ENCODE assay signal across 19 cellular contexts in the genomic region with DNA sequence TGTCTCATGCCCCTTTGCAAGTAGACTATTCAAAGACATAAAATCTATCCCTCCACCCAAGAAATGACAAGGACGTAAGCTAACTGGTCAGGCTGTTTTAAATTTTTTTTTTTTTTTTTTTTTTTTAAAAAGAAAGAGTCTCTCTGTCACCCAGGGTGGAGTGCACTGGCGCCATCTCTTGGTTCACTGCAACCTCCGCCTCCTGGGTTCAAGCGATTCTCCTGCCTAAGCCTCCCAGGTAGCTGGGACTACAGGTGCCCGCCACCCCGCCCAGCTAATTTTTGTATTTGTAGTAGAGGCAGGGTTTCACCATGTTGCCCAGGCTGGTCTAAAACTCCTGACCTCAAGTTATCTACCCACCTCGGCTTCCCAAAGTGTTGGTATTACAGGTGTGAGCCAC. TPM values are rescaled to one million over a fixed set of nuclear protein-coding genes. Genes with fewer than 3 reads are reported as not detected.
DNase-seq lines count a peak whose midpoint lies in the region; ATAC-seq, FAIRE-seq and TF ChIP-seq lines count a peak whose summit lies in the region.
"Had no signal": no experiment of that assay in that cellular context is flagged by ENCODE, and none has a peak within 500 bp of the region (broad histone marks: within the 10 kb centered on the region; RNA-seq: fewer than 3 reads in every experiment).

No MANE protein-coding gene starts in this region.

- no CpG with 5 or more reads among the region's 7 CpGs for WGBS in IMR-90 (ENCODE audit: extremely low coverage in 2 of 2, insufficient read length in 1 of 2), 2 experiments
- 90% methylated on average over 7 of the region's 7 CpGs for WGBS in K562 (ENCODE audit: insufficient coverage, low coverage, missing lambda C conversion rate)
- WGBS in esophagus squamous epithelium, 2 donors = 95 to 96% methylated on average over 5 to 6 of the region's 7 CpGs

- H3K4me1 Mint-ChIP-seq in activated T-cell treated with anti-CD3 and anti-CD28 coated beads, Interleukin-2, amount 50 U/mL, for 4 hours (ENCODE audit: low read depth) = peaks cover 46% of the 10 kb centered on the region

- H3K4me2 ChIP-seq in IMR-90 (ENCODE audit: low read depth, low read length) (no peak overlapping the region), K562 (ENCODE audit: insufficient read depth, low read length) (no peak overlapping the region)

- POLR2A ChIA-PET in IMR-90 (lab: Charles Lee; ENCODE audit: unreplicated experiment) (no interaction called here), K562 (lab: Yijun Ruan, JAX) (interaction anchor here (0.5 to 2.4 kb wide), 3 partner anchors 8 to 183 kb away, joined by 3 to 12 read pairs (median 3); no protein-coding TSS in a partner anchor)

- H2AFZ ChIP-seq in IMR-90 (replicated peaks; ENCODE audit: low read length, poor library complexity) (no peak overlapping the region), K562 (ENCODE audit: low read depth, low read length) (no peak overlapping the region)

- no peak overlapping the region for H2AK5ac ChIP-seq in IMR-90 (ENCODE audit: low read depth, low read length)

- H4K20me1 ChIP-seq in IMR-90 (ENCODE audit: insufficient read depth, low read length) (peaks cover 84% of the 10 kb centered on the region), K562 (replicated peaks; ENCODE audit: control insufficient read depth, insufficient read depth, low read length) (peaks cover 16% of the 10 kb centered on the region)

- no peak overlapping the region for H3K23ac ChIP-seq in IMR-90 (ENCODE audit: low read depth, low read length)

- H3K9me3 ChIP-seq in IMR-90 (ENCODE audit: control insufficient read depth, insufficient read depth, low read length) (no peaks in the 10 kb centered on the region), K562 (replicated peaks; ENCODE audit: control insufficient read depth, insufficient read depth, low read depth, low read length) (no peaks in the 10 kb centered on the region), esophagus squamous epithelium (no peaks in the 10 kb centered on the region)
- H3K9me3 ChIP-seq: colonic mucosa, HAP-1, MG63, Peyer's patch had no signal

- FAIRE-seq in K562 (lab: Jason Lieb, UNC) = no peak

- H2BK20ac ChIP-seq in IMR-90 (ENCODE audit: low read depth, low read length) = no peak overlapping the region

- no peak overlapping the region for H3K18ac ChIP-seq in IMR-90 (ENCODE audit: low read depth, low read length)

- H3K27ac ChIP-seq in IMR-90 (ENCODE audit: insufficient read depth, low read length) (no peak overlapping the region), K562 (ENCODE audit: extremely low read depth, low read depth, low read length) (no peak overlapping the region), esophagus squamous epithelium (no peak overlapping the region)
- H3K27ac ChIP-seq: C4-2B, colonic mucosa, Peyer's patch had no signal

- no peak overlapping the region for H3K4me3 ChIP-seq in IMR-90 (ENCODE audit: insufficient read depth, low read depth, low read length)
- no peak overlapping the region for H3K4me3 ChIP-seq in K562
- no peak overlapping the region for H3K4me3 ChIP-seq in retinal pigment epithelial cell (ENCODE audit: low read length)
- no peak overlapping the region for H3K4me3 ChIP-seq in esophagus squamous epithelium
- H3K4me3 ChIP-seq: colonic mucosa, HAP-1, lung, MG63, Peyer's patch had no signal

- intact Hi-C loops in IMR-90 (cut with micrococcal nuclease) (no loop called here), K562 (cut with micrococcal nuclease) (loop anchor here (10.0 kb wide), 1 partner anchor 336 kb away; the partner anchor contains the start of gene NUP42), esophagus squamous epithelium (cut with DNase I) (no loop called here)

- H3K4me1 ChIP-seq in IMR-90 (ENCODE audit: control insufficient read depth, insufficient read depth, low read length) = peaks cover 3% of the 10 kb centered on the region
- H3K4me1 ChIP-seq in K562 (replicated peaks in 1 of 2; ENCODE audit: control insufficient read depth in 2 of 2, insufficient read depth in 2 of 2, low read length in 2 of 2) = peaks cover 0 to 3% of the 10 kb centered on the region in 2 experiments; a peak in 1 of 5 replicates
- H3K4me1 ChIP-seq in esophagus squamous epithelium = peaks cover 4 to 39% (median 15%) of the 10 kb centered on the region in 3 donors
- H3K4me1 ChIP-seq: colonic mucosa had no signal

- H2BK5ac ChIP-seq in IMR-90 (ENCODE audit: low read depth, low read length, poor library complexity, severe bottlenecking) = no peak overlapping the region

- H3K79me1 ChIP-seq in IMR-90 (ENCODE audit: low read depth in 1 of 2, low read length in 2 of 2) = peaks cover 14 to 39% of the 10 kb centered on the region in 2 experiments

- no peak overlapping the region for H2BK15ac ChIP-seq in IMR-90 (ENCODE audit: low read depth, low read length)

- peaks cover 85% of the 10 kb centered on the region for H3K79me2 ChIP-seq in K562 (ENCODE audit: control insufficient read depth, insufficient read depth, low read length)

- BruUV-seq in IMR-90 (replicated peaks; lab: Mats Ljungman, UMichigan) (no TSS peak), K562 (replicated peaks; lab: Mats Ljungman, UMichigan) (no TSS peak)

- no peaks in the 10 kb centered on the region for H3K27me3 ChIP-seq in IMR-90 (ENCODE audit: control insufficient read depth, insufficient read depth, low read length)
- H3K27me3 ChIP-seq in K562 (ENCODE audit: control insufficient read depth in 2 of 2, insufficient read depth in 2 of 2, low read length in 2 of 2) = no peaks in the 10 kb centered on the region
- H3K27me3 ChIP-seq in esophagus squamous epithelium = no peaks in the 10 kb centered on the region
- H3K27me3 ChIP-seq: colonic mucosa, MG63, Peyer's patch had no signal

- no peak overlapping the region for H3K56ac ChIP-seq in IMR-90 (ENCODE audit: extremely low read depth, insufficient read depth, low read length)

- no peak overlapping the region for H3K4ac ChIP-seq in IMR-90 (ENCODE audit: low read depth, low read length)

- peaks cover 35% of the 10 kb centered on the region for H3K36me3 Mint-ChIP-seq in activated T-cell treated with anti-CD3 and anti-CD28 coated beads, Interleukin-2, amount 50 U/mL, for 4 hours (ENCODE audit: insufficient read depth)

- 0 out of 2 replicates have a peak, but pooled peaks have one; percentile 17 for TF ChIP-seq CTCF in IMR-90 (conservative IDR thresholded peaks at IDR 0.05; ENCODE audit: low read depth, low read length)
- peak; percentile 22 to 24 (median 23); a peak in 2 of 6 replicates for TF ChIP-seq CTCF in K562 (IDR thresholded peaks at IDR 0.05 in 2 of 3, conservative IDR thresholded peaks at IDR 0.05 in 1 of 3; ENCODE audit: insufficient read depth in 2 of 3, low read depth in 1 of 3, low read length in 3 of 3)
- TF ChIP-seq CTCF in retinal pigment epithelial cell (conservative IDR thresholded peaks at IDR 0.05; ENCODE audit: low read depth, low read length) = peak; percentile 16
- TF ChIP-seq CTCF in esophagus squamous epithelium (IDR thresholded peaks at IDR 0.05) = no peak

- in situ Hi-C loops in IMR-90 (cut with MboI; ENCODE audit: low sequenced_read_pairs) (no loop called here), K562 (cut with MboI) (no loop called here)

- peaks cover 41% of the 10 kb centered on the region for H3K36me3 ChIP-seq in IMR-90 (ENCODE audit: control insufficient read depth, insufficient read depth, low read length)
- peaks cover 77% of the 10 kb centered on the region for H3K36me3 ChIP-seq in K562 (ENCODE audit: control insufficient read depth, insufficient read depth, low read length)
- H3K36me3 ChIP-seq in esophagus squamous epithelium = peaks cover 21 to 65% (median 45%) of the 10 kb centered on the region in 3 donors

- CTCF ChIA-PET in IMR-90 (lab: Yijun Ruan, JAX) = interaction anchor here (0.7 to 1.0 kb wide), 2 partner anchors 146 to 259 kb away, joined by 3 read pairs; no protein-coding TSS in a partner anchor
- CTCF ChIA-PET in K562 (lab: Yijun Ruan, JAX; ENCODE audit: low intra/inter-chr PET ratio) = interaction anchor here (0.6 kb wide), 1 partner anchor 90 kb away, joined by 4 read pairs; no protein-coding TSS in a partner anchor

- no peak overlapping the region for H4K8ac ChIP-seq in IMR-90 (ENCODE audit: low read depth in 2 of 2, low read length in 2 of 2)

- H4K91ac ChIP-seq in IMR-90 (ENCODE audit: insufficient read depth, low read depth, low read length) = no peak overlapping the region

- TF ChIP-seq POLR2A in IMR-90 (IDR thresholded peaks at IDR 0.05; ENCODE audit: low read depth, low read length) (no peak), K562 (conservative IDR thresholded peaks at IDR 0.05) (no peak), esophagus squamous epithelium (IDR thresholded peaks at IDR 0.05) (no peak)

- H3K14ac ChIP-seq in IMR-90 (replicated peaks; ENCODE audit: low read depth, low read length) = no peak overlapping the region

- peak; percentile 12 for DNase-seq in stimulated activated CD4-positive, alpha-beta T cell treated with anti-CD3 and anti-CD28 coated beads, Interleukin-4, amount 100 ng/mL, for 1 hour
- no peak for DNase-seq in stimulated activated CD4-positive, alpha-beta T cell treated with anti-CD3 and anti-CD28 coated beads, Interleukin-2, amount 100 ng/mL, for 24 hours
- DNase-seq in IMR-90 (no peak), K562 (ENCODE audit: extremely low read depth in 1 of 4, low spot score in 3 of 4) (peak in 1 of 4 experiments; percentile 27), retinal pigment epithelial cell (ENCODE audit: low read depth) (no peak), NCI-H748 (lab: John Stamatoyannopoulos, UW; ENCODE audit: unreplicated experiment) (no peak), esophagus squamous epithelium (lab: John Stamatoyannopoulos, UW) (no peak)
- DNase-seq in activated T-cell treated with anti-CD3 and anti-CD28 coated beads, Interleukin-2, amount 50 U/mL, for 4 hours = no peak
- DNase-seq: activated naive CD8-positive, alpha-beta T cell treated with anti-CD3 and anti-CD28 coated beads, Interleukin-2, amount 10 ng/mL, durations not matched to agents 7 days and 5 days; colonic mucosa; GF-D8; MG63; Peyer's patch; T-helper 9 cell had no signal

- H2BK120ac ChIP-seq in IMR-90 (ENCODE audit: low read depth, low read length) = no peak overlapping the region

- H4K5ac ChIP-seq in IMR-90 (ENCODE audit: low read depth, low read length) = no peak overlapping the region

- TF ChIP-seq RAD21 in IMR-90 (IDR thresholded peaks at IDR 0.05; ENCODE audit: low read length) (peak; percentile 14), K562 (CRISPR knock-in tag; conservative IDR thresholded peaks at IDR 0.05 in 1 of 2, IDR thresholded peaks at IDR 0.05 in 1 of 2) (0 out of 4 replicates have a peak, but pooled peaks of 1 of the 2 experiments have one; percentile 11)

- dilution Hi-C loops in IMR-90 (cut with HindIII; ENCODE audit: low sequenced_read_pairs, unreplicated experiment) = no loop called here

- TF ChIP-seq EP300 in K562 (IDR thresholded peaks at IDR 0.05; ENCODE audit: low read length) = no peak

- no peak overlapping the region for H3K9ac ChIP-seq in IMR-90 (ENCODE audit: low read depth, low read length)
- H3K9ac ChIP-seq in K562 (ENCODE audit: insufficient read depth in 1 of 2, low read depth in 2 of 2, low read length in 2 of 2) = no peak overlapping the region

- no peak overlapping the region for H2AK9ac ChIP-seq in IMR-90 (replicated peaks; ENCODE audit: low read depth, low read length, poor library complexity)

- no peak overlapping the region for H3K4me3 Mint-ChIP-seq in activated T-cell treated with anti-CD3 and anti-CD28 coated beads, Interleukin-2, amount 50 U/mL, for 4 hours
- H3K4me3 Mint-ChIP-seq: activated naive CD8-positive, alpha-beta T cell treated with anti-CD3 and anti-CD28 coated beads, Interleukin-2, amount 10 ng/mL, durations not matched to agents 7 days and 5 days; nephron had no signal

- ATAC-seq in IMR-90 (ENCODE audit: low read depth) (no peak), K562 (peak; percentile 42; the same call in 2 of the 3 replicates)
- ATAC-seq in activated T-cell treated with anti-CD3 and anti-CD28 coated beads, Interleukin-2, amount 50 U/mL, for 4 hours = no peak
- ATAC-seq: sciatic nerve had no signal

- H3K9me1 ChIP-seq in IMR-90 (ENCODE audit: insufficient read depth, low read length) = no peaks in the 10 kb centered on the region
- H3K9me1 ChIP-seq in K562 (ENCODE audit: control insufficient read depth, insufficient read depth, low read length) = no peaks in the 10 kb centered on the region

- no peaks in the 10 kb centered on the region for H3K9me3 Mint-ChIP-seq in activated T-cell treated with anti-CD3 and anti-CD28 coated beads, Interleukin-2, amount 50 U/mL, for 4 hours
- H3K9me3 Mint-ChIP-seq: activated naive CD8-positive, alpha-beta T cell treated with anti-CD3 and anti-CD28 coated beads, Interleukin-2, amount 10 ng/mL, durations not matched to agents 7 days and 5 days; nephron had no signal

- H3K27me3 Mint-ChIP-seq in activated T-cell treated with anti-CD3 and anti-CD28 coated beads, Interleukin-2, amount 50 U/mL, for 4 hours (ENCODE audit: low read depth) = no peaks in the 10 kb centered on the region
- H3K27me3 Mint-ChIP-seq: activated naive CD8-positive, alpha-beta T cell treated with anti-CD3 and anti-CD28 coated beads, Interleukin-2, amount 10 ng/mL, durations not matched to agents 7 days and 5 days had no signal

RNA-seq across cellular contexts. Expression of gene TRA2A, which starts 11.2 kb away (rescaled TPM):
- total RNA-seq in IMR-90 (2012; rRNA removed) (36.4 and 44.3 TPM in 2 replicates), K562 (2014; rRNA removed) (22.7 and 28.3 TPM in 2 replicates), K562 (2014; rRNA removed; fragmentation: Illumina TruSeq; extraction: Trizol) (73.9 and 76.3 TPM in 2 replicates), K562 (2015; rRNA removed; fragmentation: Illumina TruSeq; extraction: Trizol) (61.0 and 77.3 TPM in 2 replicates), K562 (2021) (81.6 and 82.3 TPM in 2 replicates), esophagus squamous epithelium (10 to 100 TPM; 23.7 to 54.0 (median 38.9) TPM)
- polyA plus RNA-seq in IMR-90 (2012; rRNA removed) (73.6 and 77.3 TPM in 2 replicates), K562 (2011; rRNA removed) (62.2 and 64.6 TPM in 2 replicates), K562 (2014; fragmentation: Illumina TruSeq; extraction: Trizol) (118 and 210 TPM in 2 replicates), K562 (2014; fragmentation: Nextera tagmentation; extraction: Ambion mirVana) (10 to 100 TPM; 54.4 to 58.6 TPM), K562 (2014; rRNA removed) (89.0 and 90.4 TPM in 2 replicates)
- 16.7 and 17.4 TPM in 2 replicates for polyA plus RNA-seq in IMR-90 (2012; cell fraction: cytosol; rRNA removed)
- 26.8 and 142 TPM in 2 replicates for polyA plus RNA-seq in IMR-90 (2012; cell fraction: nucleus; rRNA removed; ENCODE audit: low replicate concordance)
- 51.8 and 162 TPM in 2 replicates for total RNA-seq in K562 (2011; cell fraction: chromatin; rRNA removed; ENCODE audit: low replicate concordance)
- total RNA-seq in K562 (2011; cell fraction: nucleolus; rRNA removed) = 33.2 and 42.4 TPM in 2 replicates
- 76.3 and 99.3 TPM in 2 replicates for total RNA-seq in K562 (2011; cell fraction: nucleoplasm; rRNA removed)
- 29.8 and 33.3 TPM in 2 replicates for polyA plus RNA-seq in K562 (2011; cell fraction: cytosol; rRNA removed)
- polyA plus RNA-seq in K562 (2011; cell fraction: nucleus; rRNA removed) = 65.6 and 70.0 TPM in 2 replicates
- 48.1 and 75.7 TPM in 2 replicates for polyA plus RNA-seq in K562 (2012)
- polyA minus RNA-seq in K562 (2011; rRNA and poly(A)+ RNA removed) = 61.0 and 69.6 TPM in 2 replicates
- 47.4 and 52.8 TPM in 2 replicates for polyA minus RNA-seq in K562 (2011; cell fraction: cytosol; rRNA and poly(A)+ RNA removed)
- polyA minus RNA-seq in K562 (2011; cell fraction: nucleus; rRNA and poly(A)+ RNA removed) = 45.2 and 70.3 TPM in 2 replicates
- total RNA-seq in activated T-cell treated with anti-CD3 and anti-CD28 coated beads, Interleukin-2, amount 50 U/mL, for 4 hours = 10 to 100 TPM; 73.3 to 82.8 (median 74.5) TPM

RNA-seq across cellular contexts. Expression of gene IGF2BP3, which starts 50.3 kb away (rescaled TPM):
- total RNA-seq in IMR-90 (2012; rRNA removed) = 59.3 and 94.2 TPM in 2 replicates
- polyA plus RNA-seq in IMR-90 (2012; rRNA removed) = 47.6 and 50.9 TPM in 2 replicates
- polyA plus RNA-seq in IMR-90 (2012; cell fraction: cytosol; rRNA removed) = 13.2 and 16.4 TPM in 2 replicates
- polyA plus RNA-seq in IMR-90 (2012; cell fraction: nucleus; rRNA removed; ENCODE audit: low replicate concordance) = 34.2 and 98.3 TPM in 2 replicates
- 95.3 and 272 TPM in 2 replicates for total RNA-seq in K562 (2011; cell fraction: chromatin; rRNA removed; ENCODE audit: low replicate concordance)
- 53.0 and 62.1 TPM in 2 replicates for total RNA-seq in K562 (2011; cell fraction: nucleolus; rRNA removed)
- total RNA-seq in K562 (2011; cell fraction: nucleoplasm; rRNA removed) = 111 and 181 TPM in 2 replicates
- 46.0 and 49.5 TPM in 2 replicates for total RNA-seq in K562 (2014; rRNA removed)
- total RNA-seq in K562 (2014; rRNA removed; fragmentation: Illumina TruSeq; extraction: Trizol) = 79.0 and 82.8 TPM in 2 replicates
- total RNA-seq in K562 (2015; rRNA removed; fragmentation: Illumina TruSeq; extraction: Trizol) = 62.9 and 71.4 TPM in 2 replicates
- total RNA-seq in K562 (2021) = 61.2 and 62.9 TPM in 2 replicates
- polyA plus RNA-seq in K562 (2011; rRNA removed) = 53.2 and 61.4 TPM in 2 replicates
- polyA plus RNA-seq in K562 (2011; cell fraction: cytosol; rRNA removed) = 34.6 and 39.6 TPM in 2 replicates
- 46.4 and 48.8 TPM in 2 replicates for polyA plus RNA-seq in K562 (2011; cell fraction: nucleus; rRNA removed)
- 38.8 and 43.7 TPM in 2 replicates for polyA plus RNA-seq in K562 (2012)
- 67.9 and 88.1 TPM in 2 replicates for polyA plus RNA-seq in K562 (2014; fragmentation: Illumina TruSeq; extraction: Trizol)
- polyA plus RNA-seq in K562 (2014; fragmentation: Nextera tagmentation; extraction: Ambion mirVana) = 1 to 10 TPM; 8.4 to 8.5 TPM
- 45.3 and 55.8 TPM in 2 replicates for polyA plus RNA-seq in K562 (2014; rRNA removed)
- 92.7 and 97.6 TPM in 2 replicates for polyA minus RNA-seq in K562 (2011; rRNA and poly(A)+ RNA removed)
- polyA minus RNA-seq in K562 (2011; cell fraction: cytosol; rRNA and poly(A)+ RNA removed) = 46.0 and 65.1 TPM in 2 replicates
- 38.0 and 61.4 TPM in 2 replicates for polyA minus RNA-seq in K562 (2011; cell fraction: nucleus; rRNA and poly(A)+ RNA removed)
- total RNA-seq in esophagus squamous epithelium = 1 to 10 TPM; 1.3 to 9.3 (median 7.2) TPM
- under 1 TPM; 0.32 to 0.86 (median 0.43) TPM for total RNA-seq in activated T-cell treated with anti-CD3 and anti-CD28 coated beads, Interleukin-2, amount 50 U/mL, for 4 hours

Comparison
In these comparisons a context has a peak if more than half of its experiments do, and no peak if none do; other contexts are left out.
1. CTCF ChIP-seq: peak in IMR-90 (single experiment), K562 (3 of 3) and retinal pigment epithelial cell (single experiment); none in esophagus squamous epithelium (0 of 6).